ENCODE assay signal across 32 cellular contexts in genomic region chrX:116823677-116824076, GRCh38.
"Had no signal": no experiment of that assay in that cellular context is flagged by ENCODE, and none has a peak within 500 bp of the region (broad histone marks: within the 10 kb centered on the region; RNA-seq: fewer than 3 reads in every experiment).

No MANE protein-coding gene starts in this region.

- H3K4me2 ChIP-seq: KMS-11 had no signal

- H3K36me3 ChIP-seq: MG63 had no signal

- DNase-seq: Karpas-422, Kasumi-1, KBM-7, KG1, MG63, MM.1S, MV-4-11, NCI-H1048, NCI-H1092, NCI-H1092 treated with DMSO at 0.1 percent for 48 hours, NCI-H1105, NCI-H1105 treated with DMSO at 0.1 percent for 48 hours, NCI-H1417 treated with DMSO at 0.1 percent for 48 hours, NCI-H1436, NCI-H1436 treated with DMSO at 0.1 percent for 48 hours, NCI-H146, NCI-H1694, NCI-H1694 treated with DMSO at 0.1 percent for 48 hours, NCI-H187, NCI-H187 treated with DMSO at 0.1 percent for 48 hours, NCI-H1930, NCI-H2029, NCI-H2029 treated with DMSO at 0.1 percent for 48 hours, NCI-H2081 treated with DMSO at 0.1 percent for 48 hours, NCI-H2107, NCI-H2171, NCI-H2171 treated with DMSO at 0.1 percent for 48 hours, NCI-H2227 treated with DMSO at 0.1 percent for 48 hours, NCI-H226, NCI-H446, NCI-H446 treated with DMSO at 0.1 percent for 48 hours had no signal

- H3K9me3 ChIP-seq: MG63 had no signal

- H3K9ac ChIP-seq: KMS-11 had no signal

- H3K27me3 ChIP-seq: MG63 had no signal

- H3K4me3 ChIP-seq: MG63 had no signal

- H3K27ac ChIP-seq: KMS-11 had no signal
